Comparison of ENCODE assay signal across 26 cellular contexts in genomic region chr7:47559306-47560220, GRCh38. TPM values are rescaled to one million over a fixed set of nuclear protein-coding genes. Genes with fewer than 3 reads are reported as not detected.
"Had no signal": no experiment of that assay in that cellular context is flagged by ENCODE, and none has a peak within 500 bp of the region (broad histone marks: within the 10 kb centered on the region; RNA-seq: fewer than 3 reads in every experiment).

No MANE protein-coding gene starts in this region.

- H3K27me3 ChIP-seq: body of pancreas, Peyer's patch had no signal

- H3K9me3 Mint-ChIP-seq: activated naive CD4-positive, alpha-beta T cell treated with anti-CD3 and anti-CD28 coated beads, Interleukin-2, amount 50 U/mL, for 24 hours; activated T-helper 1 cell treated with anti-CD3 and anti-CD28 coated beads, Interleukin-12 subunit alpha, Interleukin-12 subunit beta, Interleukin-2, Interleukin-4 antibody, amounts not matched to agents 30 ng/mL and 10 ng/mL and 1 ng/mL, durations not matched to agents 14 hours and 24 hours and 36 hours; T-helper 1 cell treated with Interleukin-12 subunit alpha and Interleukin-12 subunit beta and Interleukin-4 antibody, amounts not matched to agents 30 μg/mL and 1 μg/mL, for 36 hours had no signal

- H3K9me3 ChIP-seq: body of pancreas, Peyer's patch had no signal

- H3K27me3 Mint-ChIP-seq: activated naive CD4-positive, alpha-beta T cell treated with anti-CD3 and anti-CD28 coated beads, Interleukin-2, amount 50 U/mL, for 24 hours had no signal

- H3K27ac ChIP-seq: body of pancreas, Peyer's patch had no signal

- H3K4me1 Mint-ChIP-seq: activated naive CD4-positive, alpha-beta T cell treated with anti-CD3 and anti-CD28 coated beads, Interleukin-2, amount 50 U/mL, for 24 hours had no signal

- FAIRE-seq: bronchial epithelial cell had no signal

- H3K4me3 ChIP-seq: body of pancreas, Peyer's patch had no signal

- H3K4me3 Mint-ChIP-seq: activated CD8-positive, alpha-beta T cell treated with anti-CD3 and anti-CD28 coated beads, Interleukin-2, amount 10 ng/mL, durations not matched to agents 7 days and 5 days; activated naive CD4-positive, alpha-beta T cell treated with anti-CD3 and anti-CD28 coated beads, Interleukin-2, amount 50 U/mL, for 24 hours; activated T-helper 1 cell treated with anti-CD3 and anti-CD28 coated beads, Interleukin-12 subunit alpha, Interleukin-12 subunit beta, Interleukin-2, Interleukin-4 antibody, amounts not matched to agents 30 ng/mL and 10 ng/mL and 1 ng/mL, durations not matched to agents 14 hours and 24 hours and 36 hours; T-helper 1 cell treated with Interleukin-12 subunit alpha and Interleukin-12 subunit beta and Interleukin-4 antibody, amounts not matched to agents 30 μg/mL and 1 μg/mL, for 36 hours had no signal

- H3K36me3 Mint-ChIP-seq: activated naive CD4-positive, alpha-beta T cell treated with anti-CD3 and anti-CD28 coated beads, Interleukin-2, amount 50 U/mL, for 24 hours had no signal

- ATAC-seq: activated CD4-positive, CD25-positive, alpha-beta regulatory T cell treated with anti-CD3 and anti-CD28 coated beads, Interleukin-2, amount 50 U/mL, for 24 hours; activated CD8-positive, alpha-beta T cell treated with anti-CD3 and anti-CD28 coated beads, Interleukin-2, amount 10 ng/mL, durations not matched to agents 7 days and 5 days; body of pancreas had no signal

- H3K27ac Mint-ChIP-seq: activated CD8-positive, alpha-beta T cell treated with anti-CD3 and anti-CD28 coated beads, Interleukin-2, amount 10 ng/mL, durations not matched to agents 7 days and 5 days; activated naive CD4-positive, alpha-beta T cell treated with anti-CD3 and anti-CD28 coated beads, Interleukin-2, amount 50 U/mL, for 24 hours; activated T-helper 1 cell treated with anti-CD3 and anti-CD28 coated beads, Interleukin-12 subunit alpha, Interleukin-12 subunit beta, Interleukin-2, Interleukin-4 antibody, amounts not matched to agents 30 ng/mL and 10 ng/mL and 1 ng/mL, durations not matched to agents 14 hours and 24 hours and 36 hours; T-helper 1 cell treated with Interleukin-12 subunit alpha and Interleukin-12 subunit beta and Interleukin-4 antibody, amounts not matched to agents 30 μg/mL and 1 μg/mL, for 36 hours had no signal

- H3K36me3 ChIP-seq: Peyer's patch had no signal

- DNase-seq: activated CD4-positive, alpha-beta T cell treated with anti-CD3 and anti-CD28 coated beads for 4 hours; activated CD4-positive, alpha-beta T cell treated with anti-CD3 and anti-CD28 coated beads, Interleukin-2, amount 50 U/mL, for 4 hours; activated CD8-positive, alpha-beta memory T cell treated with anti-CD3 and anti-CD28 coated beads, Interleukin-2, amount 50 U/mL, for 48 hours; activated CD8-positive, alpha-beta T cell treated with anti-CD3 and anti-CD28 coated beads, Interleukin-2, amount 10 ng/mL, durations not matched to agents 7 days and 5 days; activated effector memory CD4-positive, alpha-beta T cell treated with Interleukin-2 at 50 U/mL for 16 hours; activated naive CD4-positive, alpha-beta T cell; activated T-cell treated with anti-CD3 and anti-CD28 coated beads, Interleukin-2, amount 50 U/mL, for 1 hour; aorta; body of pancreas; central memory CD4-positive, alpha-beta T cell; MM.1S; NCI-H1105 treated with DMSO at 0.1 percent for 48 hours; NCI-H1436 treated with DMSO at 0.1 percent for 48 hours; NCI-H187; NCI-H2081; NCI-H510A treated with DMSO at 0.1 percent for 48 hours; NCI-H69; NK-92 treated with Interleukin-12 subunit alpha and Interleukin-12 subunit beta, amount 100 ng/mL, for 24 hours; OCI-M1; Peyer's patch; SHP77 treated with DMSO at 0.1 percent for 48 hours had no signal

RNA-seq across cellular contexts. Expression of gene TNS3, which starts 22.3 kb away (rescaled TPM):
- total RNA-seq: activated CD8-positive, alpha-beta T cell treated with anti-CD3 and anti-CD28 coated beads, Interleukin-2, amount 10 ng/mL, durations not matched to agents 7 days and 5 days had no signal
